In genomic region chr7:139722604-139723003, GRCh38 we compare ENCODE assay signal across 17 cellular contexts. TPM values are rescaled to one million over a fixed set of nuclear protein-coding genes. Genes with fewer than 3 reads are reported as not detected.
A peak's percentile ranks its signal among the peaks of the same experiment; 100 is the strongest.
DNase-seq lines count a peak whose midpoint lies in the region; ATAC-seq, FAIRE-seq and TF ChIP-seq lines count a peak whose summit lies in the region.
"Had no signal": no experiment of that assay in that cellular context is flagged by ENCODE, and none has a peak within 500 bp of the region (broad histone marks: within the 10 kb centered on the region; RNA-seq: fewer than 3 reads in every experiment).

No MANE protein-coding gene starts in this region.

- intact Hi-C loops in left ventricle myocardium inferior (cut with micrococcal nuclease), result no loop called here
- intact Hi-C loops in right cardiac atrium (cut with DNase I), result no loop called here
- intact Hi-C loops in right lobe of liver (cut with DNase I), result no loop called here
- intact Hi-C loops in transverse colon (cut with DNase I; ENCODE audit: low total_unique reads), result no loop called here

- no peak for TF ChIP-seq CTCF in left ventricle myocardium inferior (IDR thresholded peaks at IDR 0.05; ENCODE audit: borderline replicate concordance)
- no peak for TF ChIP-seq CTCF in RWPE2 (IDR thresholded peaks at IDR 0.05; ENCODE audit: poor library complexity, severe bottlenecking)
- TF ChIP-seq CTCF in right lobe of liver (IDR thresholded peaks at IDR 0.05), result no peak
- TF ChIP-seq CTCF in transverse colon (IDR thresholded peaks at IDR 0.05), result no peak
- TF ChIP-seq CTCF in tibial nerve (IDR thresholded peaks at IDR 0.05), result no peak

- 73% methylated on average over 4 of the region's 4 CpGs for WGBS in right cardiac atrium
- WGBS in right lobe of liver (ENCODE audit: insufficient coverage, low coverage, low lambda C conversion rate, missing lambda C conversion rate), result 41% methylated on average over 4 of the region's 4 CpGs
- WGBS in transverse colon (ENCODE audit: low coverage in 1 of 2), 2 donors, result 54 to 75% methylated on average over 2 to 4 of the region's 4 CpGs
- 79 to 81% methylated on average over 4 of the region's 4 CpGs for WGBS in tibial nerve, 2 donors

- H3K4me3 ChIP-seq in left ventricle myocardium inferior (no peak overlapping the region), right cardiac atrium (ENCODE audit: low read length) (no peak overlapping the region), RWPE2 (ENCODE audit: severe bottlenecking) (no peak overlapping the region), right lobe of liver (no peak overlapping the region), transverse colon (no peak overlapping the region), tibial nerve (no peak overlapping the region)
- H3K4me3 ChIP-seq: GM23248, PC-9, SJSA1 had no signal

- no peaks in the 10 kb centered on the region for H3K27me3 ChIP-seq in left ventricle myocardium inferior (ENCODE audit: low read depth)
- no peaks in the 10 kb centered on the region for H3K27me3 ChIP-seq in right cardiac atrium (ENCODE audit: control insufficient read depth, insufficient read depth)
- no peaks in the 10 kb centered on the region for H3K27me3 ChIP-seq in RWPE2 (ENCODE audit: insufficient read depth, poor library complexity, severe bottlenecking)
- H3K27me3 ChIP-seq in right lobe of liver, result no peaks in the 10 kb centered on the region
- H3K27me3 ChIP-seq in transverse colon, result no peaks in the 10 kb centered on the region
- H3K27me3 ChIP-seq in tibial nerve, result no peaks in the 10 kb centered on the region
- H3K27me3 ChIP-seq: SJSA1 had no signal

- DNase-seq in left ventricle myocardium inferior (no peak), right cardiac atrium (no peak), RWPE2 (ENCODE audit: low spot score) (no peak), right lobe of liver (no peak), transverse colon (peak; percentile 7), H54 (ENCODE audit: insufficient read length, low spot score) (no peak), 8988T (no peak), tibial nerve (ENCODE audit: low spot score in 2 of 2) (no peak)
- DNase-seq: Calu3; CD8-positive, alpha-beta T cell; GM23248; KBM-7; NCI-H1105 treated with DMSO at 0.1 percent for 48 hours; NCI-H1694 had no signal

- TF ChIP-seq EP300 in transverse colon (IDR thresholded peaks at IDR 0.05; ENCODE audit: low read depth), result no peak
- TF ChIP-seq EP300 in tibial nerve (IDR thresholded peaks at IDR 0.05), result no peak

- TF ChIP-seq POLR2A in right lobe of liver (IDR thresholded peaks at IDR 0.05) (no peak), transverse colon (IDR thresholded peaks at IDR 0.05) (no peak), H54 (IDR thresholded peaks at IDR 0.05; ENCODE audit: low read depth, low read length) (no peak), tibial nerve (IDR thresholded peaks at IDR 0.05) (no peak)

- H3K27ac ChIP-seq in left ventricle myocardium inferior (replicated peaks), result peak overlapping the region; percentile 66
- H3K27ac ChIP-seq in right cardiac atrium (ENCODE audit: low read length), result no peak overlapping the region
- H3K27ac ChIP-seq in RWPE2 (ENCODE audit: poor library complexity, severe bottlenecking), result peak overlapping the region; percentile 89
- H3K27ac ChIP-seq in right lobe of liver, result peak overlapping the region; percentile 33 to 74 (median 63)
- H3K27ac ChIP-seq in transverse colon, result peak overlapping the region; percentile 64 to 78 (median 70)
- no peak overlapping the region for H3K27ac ChIP-seq in tibial nerve
- H3K27ac ChIP-seq: GM23248, PC-9, SJSA1 had no signal

- H3K36me3 ChIP-seq in left ventricle myocardium inferior (no peaks in the 10 kb centered on the region), RWPE2 (ENCODE audit: low read depth) (no peaks in the 10 kb centered on the region), right lobe of liver (no peaks in the 10 kb centered on the region), transverse colon (no peaks in the 10 kb centered on the region), tibial nerve (no peaks in the 10 kb centered on the region)

- in situ Hi-C loops in transverse colon (cut with MboI; ENCODE audit: low pct_ligation_motif_present in 1 of 4, low pct_unique_long_range_greater_than_20kb in 1 of 4, low sequenced_read_pairs in 3 of 4), result loop anchor here in 1 of 4 donors (10.0 kb wide), 1 partner anchor 52 kb away; the partner anchor contains the start of gene HIPK2

- H3K4me1 ChIP-seq in left ventricle myocardium inferior (peaks cover 86% of the 10 kb centered on the region), right cardiac atrium (ENCODE audit: control insufficient read depth, insufficient read depth, low read length) (peaks cover 27% of the 10 kb centered on the region), RWPE2 (ENCODE audit: insufficient read depth, poor library complexity, severe bottlenecking) (peaks cover 62% of the 10 kb centered on the region), right lobe of liver (peaks cover 2 to 74% (median 40%) of the 10 kb centered on the region in 4 donors), transverse colon (peaks cover 36 to 68% (median 43%) of the 10 kb centered on the region in 4 donors), tibial nerve (peaks cover 0 to 55% (median 31%) of the 10 kb centered on the region in 4 donors)

- FAIRE-seq in H54 (lab: Jason Lieb, UNC), result no peak
- FAIRE-seq: GM18507 had no signal

- no peak for ATAC-seq in right cardiac atrium
- no peak for ATAC-seq in RWPE2 (ENCODE audit: low read depth)
- ATAC-seq in right lobe of liver, result peak in 3 of 4 donors; percentile 10 to 32 (median 21)
- ATAC-seq: CD8-positive, alpha-beta T cell had no signal

- no peaks in the 10 kb centered on the region for H3K9me3 ChIP-seq in left ventricle myocardium inferior (replicated peaks)
- H3K9me3 ChIP-seq in right cardiac atrium (ENCODE audit: control insufficient read depth, low read length), result no peaks in the 10 kb centered on the region
- no peaks in the 10 kb centered on the region for H3K9me3 ChIP-seq in RWPE2 (ENCODE audit: severe bottlenecking)
- H3K9me3 ChIP-seq in right lobe of liver, result no peaks in the 10 kb centered on the region
- H3K9me3 ChIP-seq in transverse colon, result no peaks in the 10 kb centered on the region
- no peaks in the 10 kb centered on the region for H3K9me3 ChIP-seq in tibial nerve
- H3K9me3 ChIP-seq: SJSA1 had no signal

RNA-seq across cellular contexts. Expression of gene HIPK2, which starts 55.2 kb away (rescaled TPM):
- total RNA-seq in left ventricle myocardium inferior (127 TPM), right cardiac atrium (100 to 1,000 TPM in 2 of 4 donors, 10 to 100 TPM in 2; 92.6 to 131 (median 113) TPM), right lobe of liver (10 to 100 TPM; 48.5 to 68.0 (median 59.6) TPM), transverse colon (10 to 100 TPM; 27.3 to 40.3 (median 33.6) TPM), tibial nerve (10 to 100 TPM; 24.9 to 41.1 (median 29.7) TPM)
- 72.1 TPM for polyA plus RNA-seq in right cardiac atrium

Comparison
In these comparisons a context has a peak if more than half of its experiments do, and no peak if none do; other contexts are left out.
1. H3K27ac ChIP-seq: peak in left ventricle myocardium inferior (single experiment), RWPE2 (single experiment), right lobe of liver (3 of 3) and transverse colon (4 of 4); none in right cardiac atrium (single experiment) and tibial nerve (0 of 4).
2. ATAC-seq: peak in right lobe of liver (3 of 4); none in right cardiac atrium (0 of 2) and RWPE2 (single experiment).